ENCODE assay signal across 1 cellular context in genomic region chr14:91119556-91120311, GRCh38.
TF ChIP-seq lines count a peak whose summit lies in the region.

No MANE protein-coding gene starts in this region.

TF ChIP-seq in SK-N-SH, 30 proteins besides CTCF, POLR2A, EP300 and RAD21:
- TF ChIP-seq SIN3A (IDR thresholded peaks at IDR 0.05; ENCODE audit: borderline replicate concordance, low read depth, low read length) (no peak), FOSL2 (IDR thresholded peaks at IDR 0.05; ENCODE audit: borderline replicate concordance, low read depth) (peak; percentile 7; the same call in 1 of the 2 replicates)
